ENCODE assay signal across 8 cellular contexts in the genomic region with DNA sequence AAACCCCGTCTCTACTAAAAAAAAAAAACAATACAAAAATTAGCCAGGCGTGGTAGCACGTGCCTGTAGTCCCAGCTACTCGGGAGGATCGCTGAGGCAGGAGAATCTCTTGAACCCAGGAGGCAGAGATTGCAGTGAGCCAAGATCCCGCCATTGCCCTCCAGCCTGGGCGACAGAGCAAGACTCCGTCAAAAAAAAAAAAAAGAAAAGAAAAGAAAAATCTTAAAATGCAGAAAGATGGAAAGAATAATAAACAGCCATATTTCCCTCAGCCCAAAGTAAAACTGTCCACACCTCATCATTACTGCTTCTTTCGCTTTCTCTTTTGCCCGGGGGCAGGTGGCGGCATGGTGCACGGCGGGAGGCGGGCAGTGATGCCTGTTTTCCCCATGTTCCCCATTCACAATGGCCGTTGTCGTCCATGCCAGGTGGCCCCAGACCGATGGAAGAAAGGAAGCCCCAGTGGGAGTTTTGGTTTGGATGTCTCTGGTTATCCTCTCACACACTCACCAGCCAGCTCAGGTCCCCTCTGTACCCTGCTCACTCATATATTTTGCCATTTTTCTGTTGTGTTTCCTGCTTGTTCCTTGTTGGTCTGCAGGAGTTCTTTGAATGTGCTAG. TPM values are rescaled to one million over a fixed set of nuclear protein-coding genes. Genes with fewer than 3 reads are reported as not detected.
DNase-seq lines count a peak whose midpoint lies in the region; TF ChIP-seq lines count a peak whose summit lies in the region.

No MANE protein-coding gene starts in this region.

- H3K27me3 Mint-ChIP-seq in neural progenitor cell (ENCODE audit: insufficient read depth, low read depth) (peaks cover 7% of the 10 kb centered on the region), type B pancreatic cell (peaks cover 4% of the 10 kb centered on the region)

- H3K4me1 Mint-ChIP-seq in neural progenitor cell (peaks cover 48% of the 10 kb centered on the region), type B pancreatic cell (ENCODE audit: unreplicated experiment) (peaks cover 7% of the 10 kb centered on the region)

- no peak overlapping the region for H3K4me3 ChIP-seq in BE2C (ENCODE audit: low read depth, low read length)
- H3K4me3 ChIP-seq in neural progenitor cell, result no peak overlapping the region

- H3K36me3 Mint-ChIP-seq in neural progenitor cell (no peaks in the 10 kb centered on the region), type B pancreatic cell (no peaks in the 10 kb centered on the region)

- DNase-seq in EH (ENCODE audit: low read depth) (peak; percentile 19), NOMO-1 treated with dmso at 0.1 percent for 144 hours (lab: John Stamatoyannopoulos, UW; ENCODE audit: unreplicated experiment) (peak; percentile 22), BE2C (no peak), NCI-H2107 treated with DMSO at 0.1 percent for 48 hours (lab: John Stamatoyannopoulos, UW; ENCODE audit: unreplicated experiment) (no peak), neural progenitor cell (ENCODE audit: low spot score) (no peak), type B pancreatic cell (ENCODE audit: extremely low spot score, unreplicated experiment) (no peak)
- peak; percentile 55 for DNase-seq in activated naive CD4-positive, alpha-beta T cell treated with Interleukin-2 at 50 U/mL for 16 hours
- DNase-seq in stimulated activated CD4-positive, alpha-beta T cell treated with anti-CD3 and anti-CD28 coated beads, Interleukin-1b, Interleukin-23, amount 100 ng/mL, for 24 hours (ENCODE audit: low read depth in 4 of 4, low spot score in 1 of 4), result peak in 3 of 4 experiments; percentile 7 to 19 (median 9)

- H3K4me3 Mint-ChIP-seq in neural progenitor cell (no peak overlapping the region), type B pancreatic cell (no peak overlapping the region)

- H3K27ac ChIP-seq in neural progenitor cell, result no peak overlapping the region

- H3K27me3 ChIP-seq in BE2C (no peaks in the 10 kb centered on the region), neural progenitor cell (peaks cover 10% of the 10 kb centered on the region)

- no peak overlapping the region for H3K27ac Mint-ChIP-seq in neural progenitor cell
- H3K27ac Mint-ChIP-seq in type B pancreatic cell, result no peak overlapping the region

- H3K4me1 ChIP-seq in BE2C, result no peaks in the 10 kb centered on the region
- peaks cover 8% of the 10 kb centered on the region for H3K4me1 ChIP-seq in neural progenitor cell

- H3K9ac ChIP-seq in neural progenitor cell, result no peak overlapping the region

- H3K9me3 Mint-ChIP-seq in neural progenitor cell, result peaks cover 6% of the 10 kb centered on the region
- H3K9me3 Mint-ChIP-seq in type B pancreatic cell, result no peaks in the 10 kb centered on the region

- peaks cover 14% of the 10 kb centered on the region for H3F3A ChIP-seq in neural progenitor cell (ENCODE audit: low read depth)

- no peak for TF ChIP-seq CTCF in BE2C (IDR thresholded peaks at IDR 0.05; ENCODE audit: low read depth, low read length)
- TF ChIP-seq CTCF in neural progenitor cell (IDR thresholded peaks at IDR 0.05), result no peak
- no peak for TF ChIP-seq CTCF in type B pancreatic cell (conservative IDR thresholded peaks at IDR 0.05)

- peaks cover 4% of the 10 kb centered on the region for H4K20me1 ChIP-seq in neural progenitor cell (ENCODE audit: low read depth)

- no peaks in the 10 kb centered on the region for H3K79me2 ChIP-seq in neural progenitor cell (ENCODE audit: low read depth)

- H3K9me3 ChIP-seq in BE2C, result no peaks in the 10 kb centered on the region
- no peaks in the 10 kb centered on the region for H3K9me3 ChIP-seq in neural progenitor cell (ENCODE audit: low read depth)

- H3K36me3 ChIP-seq in BE2C (no peaks in the 10 kb centered on the region), neural progenitor cell (no peaks in the 10 kb centered on the region)

- no peak overlapping the region for H2AFZ ChIP-seq in neural progenitor cell (replicated peaks)

- no peak overlapping the region for H3K4me2 ChIP-seq in neural progenitor cell

RNA-seq across cellular contexts. Expression of a gene that starts 37.0 kb away (rescaled TPM):
- polyA plus RNA-seq in BE2C (2012; ENCODE audit: insufficient read depth, insufficient read length, low read depth), result 14.5 TPM
- total RNA-seq in neural progenitor cell (ENCODE audit: low replicate concordance) (17.7 and 50.4 TPM in 2 replicates), type B pancreatic cell (ENCODE audit: low replicate concordance) (32.1 and 34.9 TPM in 2 replicates)

RNA-seq across cellular contexts. Expression of a gene that starts 52.8 kb away (rescaled TPM):
- polyA plus RNA-seq in BE2C (2012; ENCODE audit: insufficient read depth, insufficient read length, low read depth), result 26.3 TPM
- total RNA-seq in neural progenitor cell (ENCODE audit: low replicate concordance) (18.0 and 27.4 TPM in 2 replicates), type B pancreatic cell (ENCODE audit: low replicate concordance) (61.1 and 61.3 TPM in 2 replicates)

Comparison
In these comparisons a context has a peak if more than half of its experiments do, and no peak if none do; other contexts are left out.
1. DNase-seq: peak in EH (single experiment), NOMO-1 treated with dmso at 0.1 percent for 144 hours (single experiment), activated naive CD4-positive, alpha-beta T cell treated with Interleukin-2 at 50 U/mL for 16 hours (single experiment) and stimulated activated CD4-positive, alpha-beta T cell treated with anti-CD3 and anti-CD28 coated beads, Interleukin-1b, Interleukin-23, amount 100 ng/mL, for 24 hours (3 of 4); none in BE2C (single experiment), NCI-H2107 treated with DMSO at 0.1 percent for 48 hours (single experiment), neural progenitor cell (single experiment) and type B pancreatic cell (single experiment).